In genomic region chr11:31987118-31988005, GRCh38 we compare ENCODE assay signal across 15 cellular contexts.
DNase-seq lines count a peak whose midpoint lies in the region; ATAC-seq, FAIRE-seq and TF ChIP-seq lines count a peak whose summit lies in the region.
"Had no signal": no experiment of that assay in that cellular context is flagged by ENCODE, and none has a peak within 500 bp of the region (broad histone marks: within the 10 kb centered on the region; RNA-seq: fewer than 3 reads in every experiment).

No MANE protein-coding gene starts in this region.

- H3K79me2 ChIP-seq in astrocyte (ENCODE audit: insufficient read depth, low read length) = no peaks in the 10 kb centered on the region

- H3K9me3 ChIP-seq in astrocyte (ENCODE audit: insufficient read depth, low read depth, low read length) = no peaks in the 10 kb centered on the region
- no peaks in the 10 kb centered on the region for H3K9me3 ChIP-seq in iPS-15b (ENCODE audit: control insufficient read depth, insufficient read depth, low read length)
- H3K9me3 ChIP-seq in colonic mucosa = no peaks in the 10 kb centered on the region

- H3K4me3 ChIP-seq in astrocyte (ENCODE audit: insufficient read depth, low read depth, low read length) (peak overlapping the region; percentile 30), iPS-15b (ENCODE audit: low read depth, low read length) (peak overlapping the region; percentile 60), colonic mucosa (no peak overlapping the region)
- H3K4me3 ChIP-seq: skin epidermis had no signal

- H3K27ac ChIP-seq in astrocyte (ENCODE audit: low read depth, low read length) (no peak overlapping the region), colonic mucosa (no peak overlapping the region)
- H3K27ac ChIP-seq: skin epidermis had no signal

- no peak for FAIRE-seq in astrocyte (lab: Jason Lieb, UNC)

- CTCF ChIA-PET in activated CD4-positive, alpha-beta T cell treated with anti-CD3 and anti-CD28 coated beads for 36 hours (lab: Charles Lee) = interaction anchor here (1.1 kb wide), 1 partner anchor 9 kb away, joined by 3 read pairs; no protein-coding TSS in a partner anchor
- CTCF ChIA-PET in Calu3 (lab: Charles Lee) = no interaction called here

- TF ChIP-seq CTCF in astrocyte (IDR thresholded peaks at IDR 0.05; ENCODE audit: insufficient read depth, low read depth, low read length) (no peak), Calu3 (IDR thresholded peaks at IDR 0.05; ENCODE audit: unreplicated experiment) (no peak), colonic mucosa (IDR thresholded peaks at IDR 0.05) (no peak)

- no peaks in the 10 kb centered on the region for H3K9me3 Mint-ChIP-seq in activated CD4-positive, alpha-beta T cell treated with anti-CD3 and anti-CD28 coated beads for 36 hours (ENCODE audit: low read depth)
- H3K9me3 Mint-ChIP-seq in activated CD4-positive, alpha-beta T cell treated with anti-CD3 and anti-CD28 coated beads, Interleukin-2, amount 10 ng/mL, durations not matched to agents 24 days and 14 days = peaks cover 3% of the 10 kb centered on the region
- H3K9me3 Mint-ChIP-seq in astrocyte (ENCODE audit: unreplicated experiment) = peaks cover 4% of the 10 kb centered on the region
- H3K9me3 Mint-ChIP-seq in Calu3 (ENCODE audit: low read depth, unreplicated experiment) = no peaks in the 10 kb centered on the region
- H3K9me3 Mint-ChIP-seq: activated naive CD4-positive, alpha-beta T cell treated with anti-CD3 and anti-CD28 coated beads, Interleukin-2, amount 50 U/mL, for 24 hours had no signal

- no peaks in the 10 kb centered on the region for H3K36me3 ChIP-seq in astrocyte (ENCODE audit: insufficient read depth, low read length)
- no peaks in the 10 kb centered on the region for H3K36me3 ChIP-seq in iPS-15b (ENCODE audit: control insufficient read depth, insufficient read depth, low read length)
- H3K36me3 ChIP-seq in colonic mucosa = no peaks in the 10 kb centered on the region

- no peak overlapping the region for H3K4me3 Mint-ChIP-seq in activated CD4-positive, alpha-beta T cell treated with anti-CD3 and anti-CD28 coated beads for 36 hours
- H3K4me3 Mint-ChIP-seq in activated CD4-positive, alpha-beta T cell treated with anti-CD3 and anti-CD28 coated beads, Interleukin-2, amount 10 ng/mL, durations not matched to agents 24 days and 14 days = no peak overlapping the region
- H3K4me3 Mint-ChIP-seq in astrocyte (ENCODE audit: unreplicated experiment) = peak overlapping the region; percentile 61
- H3K4me3 Mint-ChIP-seq in Calu3 (ENCODE audit: low read depth, unreplicated experiment) = no peak overlapping the region
- H3K4me3 Mint-ChIP-seq: activated naive CD4-positive, alpha-beta T cell treated with anti-CD3 and anti-CD28 coated beads, Interleukin-2, amount 50 U/mL, for 24 hours had no signal

- intact Hi-C loops in activated CD4-positive, alpha-beta T cell treated with anti-CD3 and anti-CD28 coated beads for 36 hours (cut with DNase I, micrococcal nuclease) = no loop called here
- intact Hi-C loops in activated CD4-positive, alpha-beta T cell treated with anti-CD3 and anti-CD28 coated beads, Interleukin-2, amount 10 ng/mL, durations not matched to agents 24 days and 14 days (cut with micrococcal nuclease) = no loop called here
- intact Hi-C loops in Calu3 (cut with micrococcal nuclease; ENCODE audit: unreplicated experiment) = no loop called here
- intact Hi-C loops in colonic mucosa (cut with DNase I) = no loop called here

- H3K4me2 ChIP-seq in astrocyte (ENCODE audit: low read length) = peak overlapping the region; percentile 82

- H3K9ac ChIP-seq in astrocyte (ENCODE audit: low read length) = no peak overlapping the region
- H3K9ac ChIP-seq in iPS-15b (ENCODE audit: low read depth, low read length) = no peak overlapping the region
- no peak overlapping the region for H3K9ac ChIP-seq in colonic mucosa (ENCODE audit: low read depth in 2 of 2, low read length in 2 of 2)

- DNase-seq in activated CD4-positive, alpha-beta T cell treated with anti-CD3 and anti-CD28 coated beads for 36 hours = peak; percentile 11
- no peak for DNase-seq in activated CD4-positive, alpha-beta T cell treated with anti-CD3 and anti-CD28 coated beads, Interleukin-2, amount 10 ng/mL, durations not matched to agents 24 days and 14 days
- DNase-seq in astrocyte (ENCODE audit: low read depth) (no peak), Calu3 (no peak), colonic mucosa (no peak)
- peak; percentile 6 for DNase-seq in stimulated activated naive CD8-positive, alpha-beta T cell treated with anti-CD3 and anti-CD28 coated beads, Interleukin-15, Interleukin-2, amounts not matched to agents 100 U/mL and 50 U/mL, for 24 hours
- DNase-seq in activated CD4-positive, alpha-beta T cell treated with anti-CD3 and anti-CD28 coated beads, Interleukin-2, amount 50 U/mL, for 4 hours = no peak
- DNase-seq: activated CD8-positive, alpha-beta memory T cell treated with anti-CD3 and anti-CD28 coated beads for 24 hours; DND-41; NCI-H1436 treated with DMSO at 0.1 percent for 48 hours; T1000 had no signal

- peaks cover 36% of the 10 kb centered on the region for H3K27me3 Mint-ChIP-seq in activated CD4-positive, alpha-beta T cell treated with anti-CD3 and anti-CD28 coated beads for 36 hours
- H3K27me3 Mint-ChIP-seq in activated CD4-positive, alpha-beta T cell treated with anti-CD3 and anti-CD28 coated beads, Interleukin-2, amount 10 ng/mL, durations not matched to agents 24 days and 14 days = peaks cover 43% of the 10 kb centered on the region
- peaks cover 61% of the 10 kb centered on the region for H3K27me3 Mint-ChIP-seq in astrocyte (ENCODE audit: low read depth, unreplicated experiment)
- H3K27me3 Mint-ChIP-seq in Calu3 (ENCODE audit: unreplicated experiment) = peaks cover 56% of the 10 kb centered on the region

- POLR2A ChIA-PET in activated CD4-positive, alpha-beta T cell treated with anti-CD3 and anti-CD28 coated beads for 36 hours (lab: Charles Lee) = no interaction called here

- H4K20me1 ChIP-seq in astrocyte (ENCODE audit: insufficient read depth, low read length) = no peaks in the 10 kb centered on the region

- ATAC-seq in activated CD4-positive, alpha-beta T cell treated with anti-CD3 and anti-CD28 coated beads for 36 hours = no peak
- ATAC-seq in stimulated activated naive CD8-positive, alpha-beta T cell treated with anti-CD3 and anti-CD28 coated beads, Interleukin-15, Interleukin-2, amounts not matched to agents 100 U/mL and 50 U/mL, for 24 hours = no peak
- ATAC-seq: Panc1 had no signal

- BruUV-seq in Calu3 (replicated peaks; lab: Mats Ljungman, UMichigan) = no TSS peak

- H3K4me1 ChIP-seq in astrocyte (ENCODE audit: insufficient read depth, low read length) = no peaks in the 10 kb centered on the region
- no peaks in the 10 kb centered on the region for H3K4me1 ChIP-seq in iPS-15b (ENCODE audit: control insufficient read depth, insufficient read depth, low read length)
- no peaks in the 10 kb centered on the region for H3K4me1 ChIP-seq in colonic mucosa

- peak overlapping the region; percentile 57 for H2AFZ ChIP-seq in astrocyte (ENCODE audit: low read depth, low read length)

- H3K4me1 Mint-ChIP-seq in activated CD4-positive, alpha-beta T cell treated with anti-CD3 and anti-CD28 coated beads for 36 hours = no peaks in the 10 kb centered on the region
- peaks cover 2% of the 10 kb centered on the region for H3K4me1 Mint-ChIP-seq in activated CD4-positive, alpha-beta T cell treated with anti-CD3 and anti-CD28 coated beads, Interleukin-2, amount 10 ng/mL, durations not matched to agents 24 days and 14 days
- H3K4me1 Mint-ChIP-seq in astrocyte (ENCODE audit: low read depth, unreplicated experiment) (no peaks in the 10 kb centered on the region), Calu3 (ENCODE audit: low read depth, unreplicated experiment) (no peaks in the 10 kb centered on the region)
- H3K4me1 Mint-ChIP-seq: activated naive CD4-positive, alpha-beta T cell treated with anti-CD3 and anti-CD28 coated beads, Interleukin-2, amount 50 U/mL, for 24 hours had no signal

- H3K36me3 Mint-ChIP-seq in activated CD4-positive, alpha-beta T cell treated with anti-CD3 and anti-CD28 coated beads for 36 hours (ENCODE audit: low read depth) = no peaks in the 10 kb centered on the region
- H3K36me3 Mint-ChIP-seq in activated CD4-positive, alpha-beta T cell treated with anti-CD3 and anti-CD28 coated beads, Interleukin-2, amount 10 ng/mL, durations not matched to agents 24 days and 14 days (ENCODE audit: low read depth) = peaks cover 2% of the 10 kb centered on the region
- H3K36me3 Mint-ChIP-seq in astrocyte (ENCODE audit: low read depth, unreplicated experiment) (peaks cover 2% of the 10 kb centered on the region), Calu3 (ENCODE audit: insufficient read depth, unreplicated experiment) (no peaks in the 10 kb centered on the region)
- H3K36me3 Mint-ChIP-seq: activated naive CD4-positive, alpha-beta T cell treated with anti-CD3 and anti-CD28 coated beads, Interleukin-2, amount 50 U/mL, for 24 hours had no signal

- H3K27me3 ChIP-seq in astrocyte (ENCODE audit: insufficient read depth, low read length) = peaks cover 35% of the 10 kb centered on the region
- H3K27me3 ChIP-seq in iPS-15b (ENCODE audit: control insufficient read depth, insufficient read depth, low read length) = peaks cover 21% of the 10 kb centered on the region
- H3K27me3 ChIP-seq in colonic mucosa = peaks cover 7% of the 10 kb centered on the region

- H3K27ac Mint-ChIP-seq in activated CD4-positive, alpha-beta T cell treated with anti-CD3 and anti-CD28 coated beads for 36 hours = no peak overlapping the region
- H3K27ac Mint-ChIP-seq in activated CD4-positive, alpha-beta T cell treated with anti-CD3 and anti-CD28 coated beads, Interleukin-2, amount 10 ng/mL, durations not matched to agents 24 days and 14 days = no peak overlapping the region
- H3K27ac Mint-ChIP-seq in astrocyte (ENCODE audit: unreplicated experiment) (no peak overlapping the region), Calu3 (ENCODE audit: unreplicated experiment) (no peak overlapping the region)
- H3K27ac Mint-ChIP-seq: activated naive CD4-positive, alpha-beta T cell treated with anti-CD3 and anti-CD28 coated beads, Interleukin-2, amount 50 U/mL, for 24 hours had no signal

Comparison
In these comparisons a context has a peak if more than half of its experiments do, and no peak if none do; other contexts are left out.
1. DNase-seq: peak in activated CD4-positive, alpha-beta T cell treated with anti-CD3 and anti-CD28 coated beads for 36 hours (single experiment) and stimulated activated naive CD8-positive, alpha-beta T cell treated with anti-CD3 and anti-CD28 coated beads, Interleukin-15, Interleukin-2, amounts not matched to agents 100 U/mL and 50 U/mL, for 24 hours (single experiment); none in activated CD4-positive, alpha-beta T cell treated with anti-CD3 and anti-CD28 coated beads, Interleukin-2, amount 10 ng/mL, durations not matched to agents 24 days and 14 days (single experiment), astrocyte (single experiment), Calu3 (single experiment), activated CD4-positive, alpha-beta T cell treated with anti-CD3 and anti-CD28 coated beads, Interleukin-2, amount 50 U/mL, for 4 hours (0 of 2) and colonic mucosa (single experiment).